In genomic region chr17:34902761-34903325, GRCh38 we compare ENCODE assay signal across 28 cellular contexts.
"Had no signal": no experiment of that assay in that cellular context is flagged by ENCODE, and none has a peak within 500 bp of the region (broad histone marks: within the 10 kb centered on the region; RNA-seq: fewer than 3 reads in every experiment).

No MANE protein-coding gene starts in this region.

- DNase-seq: activated CD4-positive, alpha-beta T cell treated with anti-CD3 and anti-CD28 coated beads for 4 hours; activated CD4-positive, alpha-beta T cell treated with anti-CD3 and anti-CD28 coated beads, Interleukin-2, amount 50 U/mL, for 4 hours; activated gamma-delta T cell; activated naive CD4-positive, alpha-beta T cell treated with anti-CD3 and anti-CD28 coated beads, Interleukin-2, amount 10 ng/mL, durations not matched to agents 7 days and 5 days; activated naive CD8-positive, alpha-beta T cell treated with anti-CD3 and anti-CD28 coated beads, Interleukin-2, amount 10 ng/mL, durations not matched to agents 7 days and 5 days; activated T-cell treated with anti-CD3 and anti-CD28 coated beads, Interleukin-2, amount 50 U/mL, for 1 hour; cerebellar nuclear complex; colonic mucosa; effector memory CD4-positive, alpha-beta T cell; erythroblast; kidney; left colon; midbrain; naive thymus-derived CD4-positive, alpha-beta T cell; ovary; sigmoid colon; small intestine; stimulated activated CD4-positive, alpha-beta T cell treated with anti-CD3 and anti-CD28 coated beads, Interleukin-4, amount 100 ng/mL, for 24 hours; trophoblast cell had no signal

- H3K4me2 ChIP-seq: hepatocyte had no signal

- H3K36me3 ChIP-seq: ascending aorta, cardiac muscle cell, colonic mucosa, gastroesophageal sphincter, neutrophil, ovary, sigmoid colon, thoracic aorta, vagina had no signal

- H2AFZ ChIP-seq: hepatocyte had no signal

- H3K9me3 ChIP-seq: ascending aorta, colonic mucosa, gastroesophageal sphincter, neutrophil, ovary, sigmoid colon, thoracic aorta, vagina had no signal

- H3K4me1 ChIP-seq: ascending aorta, colonic mucosa, gastroesophageal sphincter, sigmoid colon, vagina had no signal

- H3K27ac ChIP-seq: ascending aorta, cardiac muscle cell, colonic mucosa, gastroesophageal sphincter, hepatocyte, neutrophil, ovary, sigmoid colon, thoracic aorta, vagina, VCaP had no signal

- H3K4me3 ChIP-seq: ascending aorta, cardiac muscle cell, colonic mucosa, gastroesophageal sphincter, hepatocyte, ovary, sigmoid colon, thoracic aorta, vagina had no signal

- H3K79me2 ChIP-seq: hepatocyte had no signal

- H3K27me3 ChIP-seq: ascending aorta, colonic mucosa, ovary, vagina had no signal

- ATAC-seq: gastroesophageal sphincter; left colon; naive thymus-derived CD4-positive, alpha-beta T cell; stimulated activated effector memory CD8-positive, alpha-beta T cell treated with anti-CD3 and anti-CD28 coated beads, Interleukin-12 subunit alpha, Interleukin-12 subunit beta, amount 100 ng/mL, for 72 hours had no signal
